ENCODE assay signal across 8 cellular contexts in the genomic region with DNA sequence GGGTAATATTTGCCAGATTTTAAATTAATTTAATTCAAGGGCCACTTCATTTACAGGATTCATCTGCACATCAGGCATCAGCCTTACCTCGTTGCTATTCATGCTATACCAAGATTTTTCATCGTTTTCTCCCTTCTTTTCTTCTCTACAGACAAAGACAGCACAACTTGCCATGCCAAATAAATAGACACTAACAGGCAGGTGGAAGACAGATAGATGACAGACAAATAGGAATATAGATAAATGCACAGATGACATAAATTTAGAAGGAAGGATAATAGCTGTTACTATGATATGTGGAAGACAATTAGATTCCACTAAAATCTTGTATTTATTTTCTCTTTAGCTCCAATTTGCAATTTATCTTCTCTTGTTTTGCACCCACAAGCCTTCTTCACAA.
"Had no signal": no experiment of that assay in that cellular context is flagged by ENCODE, and none has a peak within 500 bp of the region (broad histone marks: within the 10 kb centered on the region; RNA-seq: fewer than 3 reads in every experiment).

No MANE protein-coding gene starts in this region.

- DNase-seq: GDM1, GF-D8 had no signal

- FAIRE-seq: G401.6, GM12878, GM12891, GM12892, GM18507, GM19239 had no signal

- H3K4me3 ChIP-seq: GM12878 had no signal
